ENCODE assay signal across 21 cellular contexts in genomic region chr1:15382601-15383518, GRCh38. TPM values are rescaled to one million over a fixed set of nuclear protein-coding genes. Genes with fewer than 3 reads are reported as not detected.
DNase-seq lines count a peak whose midpoint lies in the region; ATAC-seq and TF ChIP-seq lines count a peak whose summit lies in the region.
"Had no signal": no experiment of that assay in that cellular context is flagged by ENCODE, and none has a peak within 500 bp of the region (broad histone marks: within the 10 kb centered on the region; RNA-seq: fewer than 3 reads in every experiment).

No MANE protein-coding gene starts in this region.

- TF ChIP-seq CTCF in natural killer cell (IDR thresholded peaks at IDR 0.05) (no peak), brain (conservative IDR thresholded peaks at IDR 0.05) (no peak), neural crest cell (conservative IDR thresholded peaks at IDR 0.05) (no peak)

- H3K27ac Mint-ChIP-seq in natural killer cell (peak overlapping the region in 1 of 2 donors; percentile 7), brain (peak overlapping the region in 3 of 5 experiments; percentile 2 to 97 (median 91)), neural crest cell (ENCODE audit: unreplicated experiment) (peak overlapping the region; percentile 62)
- H3K27ac Mint-ChIP-seq in natural killer cell treated with Interleukin-12 subunit alpha and Interleukin-12 subunit beta and Interleukin-15 and Interleukin-18, amount 100 ng/mL, for 72 hours, result peak overlapping the region in 1 of 2 donors; percentile 6
- H3K27ac Mint-ChIP-seq: CD4-positive, alpha-beta memory T cell; HFFc6; IgD-negative memory B cell had no signal

- intact Hi-C loops in natural killer cell (cut with micrococcal nuclease), result loop anchor here (5.0 kb wide), 2 partner anchors 34 to 36 kb away; no protein-coding TSS in a partner anchor

- H3K4me1 Mint-ChIP-seq in natural killer cell, result peaks cover 34 to 59% of the 10 kb centered on the region in 2 donors
- peaks cover 32 to 34% of the 10 kb centered on the region in 2 donors for H3K4me1 Mint-ChIP-seq in natural killer cell treated with Interleukin-12 subunit alpha and Interleukin-12 subunit beta and Interleukin-15 and Interleukin-18, amount 100 ng/mL, for 72 hours (ENCODE audit: low read depth in 2 of 2)
- H3K4me1 Mint-ChIP-seq in brain, result peaks cover 88% of the 10 kb centered on the region
- H3K4me1 Mint-ChIP-seq in neural crest cell, result peaks cover 73% of the 10 kb centered on the region

- H3K4me3 Mint-ChIP-seq in natural killer cell (peak overlapping the region; percentile 1), brain (no peak overlapping the region), neural crest cell (no peak overlapping the region)
- H3K4me3 Mint-ChIP-seq in natural killer cell treated with Interleukin-12 subunit alpha and Interleukin-12 subunit beta and Interleukin-15 and Interleukin-18, amount 100 ng/mL, for 72 hours, result no peak overlapping the region
- H3K4me3 Mint-ChIP-seq: CD4-positive, alpha-beta memory T cell; HFFc6 had no signal

- no peak for ATAC-seq in natural killer cell
- ATAC-seq in natural killer cell treated with Interleukin-12 subunit alpha and Interleukin-12 subunit beta and Interleukin-15 and Interleukin-18, amount 100 ng/mL, for 72 hours, result no peak
- no peak for ATAC-seq in HG03432 (IDR thresholded peaks at IDR 0.05; ENCODE audit: unreplicated experiment)
- ATAC-seq in HG03095 (IDR thresholded peaks at IDR 0.05; ENCODE audit: unreplicated experiment), result no peak
- ATAC-seq: PC-3 had no signal

- H3K36me3 Mint-ChIP-seq in natural killer cell (no peaks in the 10 kb centered on the region), brain (no peaks in the 10 kb centered on the region), neural crest cell (ENCODE audit: low read depth) (no peaks in the 10 kb centered on the region)
- H3K36me3 Mint-ChIP-seq in natural killer cell treated with Interleukin-12 subunit alpha and Interleukin-12 subunit beta and Interleukin-15 and Interleukin-18, amount 100 ng/mL, for 72 hours, result no peaks in the 10 kb centered on the region
- H3K36me3 Mint-ChIP-seq: CD4-positive, alpha-beta memory T cell; IgD-negative memory B cell had no signal

- no peaks in the 10 kb centered on the region for H3K9me3 Mint-ChIP-seq in natural killer cell
- no peaks in the 10 kb centered on the region for H3K9me3 Mint-ChIP-seq in natural killer cell treated with Interleukin-12 subunit alpha and Interleukin-12 subunit beta and Interleukin-15 and Interleukin-18, amount 100 ng/mL, for 72 hours
- H3K9me3 Mint-ChIP-seq in brain, result peaks cover 0 to 3% (median 0%) of the 10 kb centered on the region in 5 experiments
- no peaks in the 10 kb centered on the region for H3K9me3 Mint-ChIP-seq in neural crest cell
- H3K9me3 Mint-ChIP-seq: HFFc6, IgD-negative memory B cell had no signal

- no peak for DNase-seq in natural killer cell
- DNase-seq in natural killer cell treated with Interleukin-12 subunit alpha and Interleukin-12 subunit beta and Interleukin-15 and Interleukin-18, amount 100 ng/mL, for 72 hours (ENCODE audit: low spot score), result no peak
- DNase-seq in neural crest cell (ENCODE audit: low read depth, low spot score), result no peak
- DNase-seq in NK-92 treated with Interleukin-12 subunit alpha and Interleukin-12 subunit beta, amount 100 ng/mL, for 24 hours (lab: John Stamatoyannopoulos, UW), result no peak
- DNase-seq: CD4-positive, alpha-beta memory T cell; COR-L47; GDM1; GM23248; HFFc6; NCI-H1092 treated with DMSO at 0.1 percent for 48 hours; NCI-H1436; NCI-H2081 treated with DMSO at 0.1 percent for 48 hours; NCI-H2171; NCI-H226; PC-3 had no signal

- H3K27me3 Mint-ChIP-seq in natural killer cell (ENCODE audit: low read depth in 2 of 2) (no peaks in the 10 kb centered on the region), brain (peaks cover 7% of the 10 kb centered on the region), neural crest cell (ENCODE audit: low read depth) (no peaks in the 10 kb centered on the region)
- no peaks in the 10 kb centered on the region for H3K27me3 Mint-ChIP-seq in natural killer cell treated with Interleukin-12 subunit alpha and Interleukin-12 subunit beta and Interleukin-15 and Interleukin-18, amount 100 ng/mL, for 72 hours

RNA-seq across cellular contexts. Expression of gene EFHD2, which starts 26.8 kb away (rescaled TPM):
- total RNA-seq in natural killer cell (100 to 1,000 TPM; 804 to 952 (median 855) TPM), neural crest cell (22.4 and 23.0 TPM in 2 replicates)
- total RNA-seq in natural killer cell treated with Interleukin-12 subunit alpha and Interleukin-12 subunit beta and Interleukin-15 and Interleukin-18, amount 100 ng/mL, for 72 hours, result 100 to 1,000 TPM; 164 to 185 TPM
- 109 TPM for polyA plus RNA-seq in brain (ENCODE audit: insufficient read depth, low read depth, low replicate concordance)

RNA-seq across cellular contexts. Expression of gene CTRC, which starts 55.4 kb away (rescaled TPM):
- total RNA-seq in natural killer cell, result 1 to 10 TPM; 5.5 to 9.7 (median 6.4) TPM
- 1 to 10 TPM in 1 of 2 donors, under 1 TPM in 1; 0.53 to 2.3 TPM for total RNA-seq in natural killer cell treated with Interleukin-12 subunit alpha and Interleukin-12 subunit beta and Interleukin-15 and Interleukin-18, amount 100 ng/mL, for 72 hours
- not detected for polyA plus RNA-seq in brain (ENCODE audit: insufficient read depth, low read depth, low replicate concordance)
- total RNA-seq in neural crest cell, result 0.40 TPM in 1 of 2 replicates, not detected in the other
- total RNA-seq: Daoy, GM23248, HFFc6, SJSA1 had no signal
- polyA plus RNA-seq: CD4-positive, alpha-beta memory T cell; GM23248; IgD-negative memory B cell had no signal

Comparison
In these comparisons a context has a peak if more than half of its experiments do, and no peak if none do; other contexts are left out.
1. RNA of gene EFHD2, which starts 26.8 kb away (total RNA-seq): 804 to 952 TPM in natural killer cell; 164 to 185 TPM in natural killer cell treated with Interleukin-12 subunit alpha and Interleukin-12 subunit beta and Interleukin-15 and Interleukin-18, amount 100 ng/mL, for 72 hours and 22.4 to 23.0 TPM in neural crest cell; every median in the first group is over 4 times any median in the second.